1 cellular context compared by ENCODE assay signal in the genomic region with DNA sequence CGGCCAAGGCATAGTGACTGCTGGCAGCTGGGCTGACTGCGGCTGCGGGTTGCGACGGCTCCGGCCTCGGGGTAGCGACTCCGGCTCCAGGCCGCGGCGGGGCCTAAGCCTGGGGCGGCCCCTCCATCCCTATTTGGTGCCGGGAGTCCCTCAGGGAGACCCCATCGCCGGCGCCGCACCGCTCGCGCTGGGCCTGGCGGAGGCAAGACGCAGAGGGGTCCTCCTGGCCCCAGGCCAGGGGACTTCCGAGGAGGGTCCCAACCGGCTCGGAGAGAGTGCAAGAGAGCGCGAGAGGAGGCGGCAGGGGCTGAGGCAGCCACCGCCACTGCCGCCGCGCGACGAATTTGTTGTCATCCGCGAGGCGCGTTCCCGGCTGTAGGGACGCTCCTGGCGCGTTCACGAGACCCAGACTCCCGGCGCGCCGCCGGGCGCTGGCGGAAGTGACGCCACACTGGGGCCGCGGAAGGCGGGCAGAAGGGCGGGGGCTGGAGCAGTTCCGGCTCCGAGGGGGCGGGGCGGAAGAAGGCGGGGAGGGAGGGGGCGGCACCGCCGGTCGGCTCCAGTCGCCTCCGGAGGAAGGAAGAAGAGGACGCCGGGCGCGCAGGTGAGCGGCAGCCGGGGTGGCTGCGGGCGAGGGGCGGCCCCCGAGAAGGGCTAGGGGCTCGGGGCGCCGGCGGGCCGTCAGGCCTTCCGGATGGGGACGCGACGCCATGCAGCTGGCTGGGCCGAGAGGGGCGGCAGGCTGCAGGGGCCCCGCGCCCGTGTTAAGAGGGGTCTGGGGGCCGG.
A peak's percentile ranks its signal among the peaks of the same experiment; 100 is the strongest.
TF ChIP-seq lines count a peak whose summit lies in the region.

Gene ATG2B (minus strand): TSS at position 377 of the 786 bp plus-strand sequence. CDS start 365 bp downstream, at position 12.
A gene with protein sequence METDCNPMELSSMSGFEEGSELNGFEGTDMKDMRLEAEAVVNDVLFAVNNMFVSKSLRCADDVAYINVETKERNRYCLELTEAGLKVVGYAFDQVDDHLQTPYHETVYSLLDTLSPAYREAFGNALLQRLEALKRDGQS (plus strand): TSS at position 562 of the 786 bp plus-strand sequence. CDS start 18,722 bp downstream, outside the sequence.

TF ChIP-seq in K562, 482 proteins besides CTCF, POLR2A, EP300 and RAD21 (continued from another document and continues in another):
- TF ChIP-seq, protein P1, sequence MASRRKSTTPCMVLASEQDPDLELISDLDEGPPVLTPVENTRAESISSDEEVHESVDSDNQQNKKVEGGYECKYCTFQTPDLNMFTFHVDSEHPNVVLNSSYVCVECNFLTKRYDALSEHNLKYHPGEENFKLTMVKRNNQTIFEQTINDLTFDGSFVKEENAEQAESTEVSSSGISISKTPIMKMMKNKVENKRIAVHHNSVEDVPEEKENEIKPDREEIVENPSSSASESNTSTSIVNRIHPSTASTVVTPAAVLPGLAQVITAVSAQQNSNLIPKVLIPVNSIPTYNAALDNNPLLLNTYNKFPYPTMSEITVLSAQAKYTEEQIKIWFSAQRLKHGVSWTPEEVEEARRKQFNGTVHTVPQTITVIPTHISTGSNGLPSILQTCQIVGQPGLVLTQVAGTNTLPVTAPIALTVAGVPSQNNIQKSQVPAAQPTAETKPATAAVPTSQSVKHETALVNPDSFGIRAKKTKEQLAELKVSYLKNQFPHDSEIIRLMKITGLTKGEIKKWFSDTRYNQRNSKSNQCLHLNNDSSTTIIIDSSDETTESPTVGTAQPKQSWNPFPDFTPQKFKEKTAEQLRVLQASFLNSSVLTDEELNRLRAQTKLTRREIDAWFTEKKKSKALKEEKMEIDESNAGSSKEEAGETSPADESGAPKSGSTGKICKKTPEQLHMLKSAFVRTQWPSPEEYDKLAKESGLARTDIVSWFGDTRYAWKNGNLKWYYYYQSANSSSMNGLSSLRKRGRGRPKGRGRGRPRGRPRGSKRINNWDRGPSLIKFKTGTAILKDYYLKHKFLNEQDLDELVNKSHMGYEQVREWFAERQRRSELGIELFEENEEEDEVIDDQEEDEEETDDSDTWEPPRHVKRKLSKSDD (conservative IDR thresholded peaks at IDR 0.05; ENCODE audit: low read length): no peak
- TF ChIP-seq CGGBP1 (CRISPR knock-in tag; IDR thresholded peaks at IDR 0.05) (no peak), BRD9 (IDR thresholded peaks at IDR 0.05; ENCODE audit: low read depth, partially characterized antibody) (no peak), TAF1 (IDR thresholded peaks at IDR 0.05; ENCODE audit: control insufficient read depth, extremely low read depth, insufficient read depth, low read length, severe bottlenecking) (peak; percentile 43), ZNF318 (IDR thresholded peaks at IDR 0.05; ENCODE audit: borderline replicate concordance in 1 of 2, low read depth in 1 of 2) (no peak), TBP (optimal IDR thresholded peaks at IDR 0.05; ENCODE audit: low read depth, low read length) (peak; percentile 37), HNRNPUL1 (IDR thresholded peaks at IDR 0.05; ENCODE audit: low read length) (no peak), MAFF (IDR thresholded peaks at IDR 0.05; ENCODE audit: low read length) (no peak), MAFG (tag; conservative IDR thresholded peaks at IDR 0.05) (no peak), BDP1 (IDR thresholded peaks at IDR 0.05; ENCODE audit: insufficient read depth, insufficient read length) (no peak), CCNT2 (IDR thresholded peaks at IDR 0.05; ENCODE audit: borderline replicate concordance, extremely low read depth, insufficient read length, low read depth, low read length) (peak; percentile 37), MEF2D (tag; conservative IDR thresholded peaks at IDR 0.05; ENCODE audit: low read depth) (no peak), RCOR1 (IDR thresholded peaks at IDR 0.05; ENCODE audit: borderline replicate concordance in 1 of 2, low read depth in 2 of 2, low read length in 2 of 2) (no peak), ZNF212 (CRISPR knock-in tag; IDR thresholded peaks at IDR 0.05) (no peak), MCM7 (IDR thresholded peaks at IDR 0.05) (no peak), EWSR1 (IDR thresholded peaks at IDR 0.05; ENCODE audit: borderline replicate concordance, low read depth, partially characterized antibody) (no peak), TCF3 (CRISPR knock-in tag; IDR thresholded peaks at IDR 0.05) (no peak), CSDE1 (IDR thresholded peaks at IDR 0.05) (no peak), XRCC4 (IDR thresholded peaks at IDR 0.05; ENCODE audit: extremely low read depth, insufficient read depth, insufficient read length) (no peak), ZBTB34 (CRISPR knock-in tag; IDR thresholded peaks at IDR 0.05) (no peak), YY1 (IDR thresholded peaks at IDR 0.05; ENCODE audit: borderline replicate concordance in 1 of 3, control insufficient read depth in 1 of 3, extremely low read depth in 1 of 3, insufficient read depth in 3 of 3, insufficient read length in 1 of 3, insufficient replicate concordance in 2 of 3, low read depth in 1 of 3, low read length in 2 of 3) (no peak), ZNF184 (CRISPR knock-in tag; IDR thresholded peaks at IDR 0.05) (no peak), ILF3 (IDR thresholded peaks at IDR 0.05; ENCODE audit: borderline replicate concordance) (no peak), GTF2A2 (tag; IDR thresholded peaks at IDR 0.05) (no peak), CREM (IDR thresholded peaks at IDR 0.05; ENCODE audit: low read depth) (peak; percentile 94), BRF2 (IDR thresholded peaks at IDR 0.05; ENCODE audit: borderline replicate concordance, insufficient read depth, insufficient read length) (no peak), ZNF561 (CRISPR knock-in tag; conservative IDR thresholded peaks at IDR 0.05) (no peak), RBFOX2 (IDR thresholded peaks at IDR 0.05; ENCODE audit: low read depth, low read length) (peak; percentile 82), L3MBTL2 (IDR thresholded peaks at IDR 0.05) (peak; percentile 26; the same call in 1 of the 2 replicates)
- TF ChIP-seq, protein P2, sequence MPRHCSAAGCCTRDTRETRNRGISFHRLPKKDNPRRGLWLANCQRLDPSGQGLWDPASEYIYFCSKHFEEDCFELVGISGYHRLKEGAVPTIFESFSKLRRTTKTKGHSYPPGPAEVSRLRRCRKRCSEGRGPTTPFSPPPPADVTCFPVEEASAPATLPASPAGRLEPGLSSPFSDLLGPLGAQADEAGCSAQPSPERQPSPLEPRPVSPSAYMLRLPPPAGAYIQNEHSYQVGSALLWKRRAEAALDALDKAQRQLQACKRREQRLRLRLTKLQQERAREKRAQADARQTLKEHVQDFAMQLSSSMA (CRISPR knock-in tag; IDR thresholded peaks at IDR 0.05): no peak
- TF ChIP-seq, protein P3, sequence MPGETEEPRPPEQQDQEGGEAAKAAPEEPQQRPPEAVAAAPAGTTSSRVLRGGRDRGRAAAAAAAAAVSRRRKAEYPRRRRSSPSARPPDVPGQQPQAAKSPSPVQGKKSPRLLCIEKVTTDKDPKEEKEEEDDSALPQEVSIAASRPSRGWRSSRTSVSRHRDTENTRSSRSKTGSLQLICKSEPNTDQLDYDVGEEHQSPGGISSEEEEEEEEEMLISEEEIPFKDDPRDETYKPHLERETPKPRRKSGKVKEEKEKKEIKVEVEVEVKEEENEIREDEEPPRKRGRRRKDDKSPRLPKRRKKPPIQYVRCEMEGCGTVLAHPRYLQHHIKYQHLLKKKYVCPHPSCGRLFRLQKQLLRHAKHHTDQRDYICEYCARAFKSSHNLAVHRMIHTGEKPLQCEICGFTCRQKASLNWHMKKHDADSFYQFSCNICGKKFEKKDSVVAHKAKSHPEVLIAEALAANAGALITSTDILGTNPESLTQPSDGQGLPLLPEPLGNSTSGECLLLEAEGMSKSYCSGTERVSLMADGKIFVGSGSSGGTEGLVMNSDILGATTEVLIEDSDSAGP (CRISPR knock-in tag; IDR thresholded peaks at IDR 0.05): no peak
- TF ChIP-seq, protein P4, sequence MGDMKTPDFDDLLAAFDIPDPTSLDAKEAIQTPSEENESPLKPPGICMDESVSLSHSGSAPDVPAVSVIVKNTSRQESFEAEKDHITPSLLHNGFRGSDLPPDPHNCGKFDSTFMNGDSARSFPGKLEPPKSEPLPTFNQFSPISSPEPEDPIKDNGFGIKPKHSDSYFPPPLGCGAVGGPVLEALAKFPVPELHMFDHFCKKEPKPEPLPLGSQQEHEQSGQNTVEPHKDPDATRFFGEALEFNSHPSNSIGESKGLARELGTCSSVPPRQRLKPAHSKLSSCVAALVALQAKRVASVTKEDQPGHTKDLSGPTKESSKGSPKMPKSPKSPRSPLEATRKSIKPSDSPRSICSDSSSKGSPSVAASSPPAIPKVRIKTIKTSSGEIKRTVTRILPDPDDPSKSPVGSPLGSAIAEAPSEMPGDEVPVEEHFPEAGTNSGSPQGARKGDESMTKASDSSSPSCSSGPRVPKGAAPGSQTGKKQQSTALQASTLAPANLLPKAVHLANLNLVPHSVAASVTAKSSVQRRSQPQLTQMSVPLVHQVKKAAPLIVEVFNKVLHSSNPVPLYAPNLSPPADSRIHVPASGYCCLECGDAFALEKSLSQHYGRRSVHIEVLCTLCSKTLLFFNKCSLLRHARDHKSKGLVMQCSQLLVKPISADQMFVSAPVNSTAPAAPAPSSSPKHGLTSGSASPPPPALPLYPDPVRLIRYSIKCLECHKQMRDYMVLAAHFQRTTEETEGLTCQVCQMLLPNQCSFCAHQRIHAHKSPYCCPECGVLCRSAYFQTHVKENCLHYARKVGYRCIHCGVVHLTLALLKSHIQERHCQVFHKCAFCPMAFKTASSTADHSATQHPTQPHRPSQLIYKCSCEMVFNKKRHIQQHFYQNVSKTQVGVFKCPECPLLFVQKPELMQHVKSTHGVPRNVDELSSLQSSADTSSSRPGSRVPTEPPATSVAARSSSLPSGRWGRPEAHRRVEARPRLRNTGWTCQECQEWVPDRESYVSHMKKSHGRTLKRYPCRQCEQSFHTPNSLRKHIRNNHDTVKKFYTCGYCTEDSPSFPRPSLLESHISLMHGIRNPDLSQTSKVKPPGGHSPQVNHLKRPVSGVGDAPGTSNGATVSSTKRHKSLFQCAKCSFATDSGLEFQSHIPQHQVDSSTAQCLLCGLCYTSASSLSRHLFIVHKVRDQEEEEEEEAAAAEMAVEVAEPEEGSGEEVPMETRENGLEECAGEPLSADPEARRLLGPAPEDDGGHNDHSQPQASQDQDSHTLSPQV (IDR thresholded peaks at IDR 0.05): no peak
